ENCODE assay signal across 10 cellular contexts in the genomic region with DNA sequence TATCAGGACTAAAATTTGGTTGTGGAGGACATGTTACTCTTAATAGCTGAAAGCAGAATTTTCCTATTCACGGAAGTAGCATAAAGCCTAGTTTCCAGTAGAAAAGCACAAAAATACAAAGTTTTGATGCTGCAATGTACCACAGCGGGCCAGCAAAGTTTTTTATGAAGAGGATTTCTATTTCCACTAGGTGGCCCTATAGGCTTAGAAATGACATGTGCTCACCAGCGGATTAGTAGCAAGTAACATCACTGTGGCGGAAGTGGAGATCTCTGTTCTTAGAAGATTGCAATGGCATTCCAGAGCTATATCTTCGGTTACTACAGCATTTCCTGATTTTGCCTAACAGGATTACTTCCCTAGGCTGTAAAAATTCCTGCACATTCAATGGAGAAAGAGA.
DNase-seq lines count a peak whose midpoint lies in the region; ATAC-seq and TF ChIP-seq lines count a peak whose summit lies in the region.
"Had no signal": no experiment of that assay in that cellular context is flagged by ENCODE, and none has a peak within 500 bp of the region (broad histone marks: within the 10 kb centered on the region; RNA-seq: fewer than 3 reads in every experiment).

No MANE protein-coding gene starts in this region.

- ATAC-seq in aorta (ENCODE audit: low FRiP score) = no peak
- ATAC-seq: CD8-positive, alpha-beta T cell had no signal

- no peaks in the 10 kb centered on the region for H3F3A ChIP-seq in GM23248 (ENCODE audit: insufficient read depth)

- in situ Hi-C loops in GM23248 (cut with MboI) = no loop called here

- no peaks in the 10 kb centered on the region for H3K36me3 ChIP-seq in GM23248 (ENCODE audit: low read depth)
- no peaks in the 10 kb centered on the region for H3K36me3 ChIP-seq in SJCRH30
- H3K36me3 ChIP-seq in aorta (ENCODE audit: control insufficient read depth in 1 of 2, insufficient read depth in 2 of 2, low read length in 1 of 2) = no peaks in the 10 kb centered on the region

- H3K9ac ChIP-seq in GM23248 = no peak overlapping the region

- H3K27me3 ChIP-seq in GM23248 (replicated peaks; ENCODE audit: insufficient read depth) (no peaks in the 10 kb centered on the region), SJCRH30 (no peaks in the 10 kb centered on the region), aorta (ENCODE audit: control insufficient read depth in 1 of 2, insufficient read depth in 2 of 2, low read length in 1 of 2) (no peaks in the 10 kb centered on the region)

- H3K27ac ChIP-seq in GM23248 (no peak overlapping the region), SJCRH30 (no peak overlapping the region), aorta (ENCODE audit: low read depth in 1 of 2, low read length in 2 of 2) (no peak overlapping the region)

- H3K4me1 ChIP-seq in GM23248 (ENCODE audit: insufficient read depth) = no peaks in the 10 kb centered on the region
- no peaks in the 10 kb centered on the region for H3K4me1 ChIP-seq in SJCRH30
- H3K4me1 ChIP-seq in aorta (ENCODE audit: control insufficient read depth in 1 of 2, insufficient read depth in 2 of 2, low read length in 2 of 2) = no peaks in the 10 kb centered on the region

- DNase-seq in GM23248 (peak; percentile 1), LNCaP clone FGC (ENCODE audit: low read depth) (peak; percentile 14), SJCRH30 (peak; percentile 24 to 70), iris pigment epithelial cell (ENCODE audit: low read depth) (peak; percentile 23), T-helper 1 cell (no peak), SK-N-DZ (ENCODE audit: low spot score) (no peak), aorta (no peak), COR-L47 (lab: John Stamatoyannopoulos, UW) (no peak)
- DNase-seq: activated naive CD8-positive, alpha-beta T cell treated with anti-CD3 and anti-CD28 coated beads for 36 hours; CD8-positive, alpha-beta T cell had no signal

- H3K4me3 ChIP-seq in GM23248 (no peak overlapping the region), LNCaP clone FGC (ENCODE audit: low read depth, low read length) (no peak overlapping the region), SJCRH30 (no peak overlapping the region), aorta (ENCODE audit: low read length in 2 of 2) (no peak overlapping the region)

- no peaks in the 10 kb centered on the region for H3K79me2 ChIP-seq in GM23248 (ENCODE audit: insufficient read depth)

- no peaks in the 10 kb centered on the region for H4K20me1 ChIP-seq in GM23248 (ENCODE audit: insufficient read depth)

- WGBS in GM23248 (ENCODE audit: low coverage in 1 of 2, low lambda C conversion rate in 2 of 2, missing lambda C conversion rate in 2 of 2), 2 experiments = 45% methylated on average over 5 of the region's 5 CpGs
- WGBS in aorta, 2 donors = 88% methylated on average over 5 of the region's 5 CpGs

- H2AFZ ChIP-seq in GM23248 = no peak overlapping the region

- no peak overlapping the region for H3K4me2 ChIP-seq in GM23248 (ENCODE audit: unreplicated experiment)

- intact Hi-C loops in aorta (cut with DNase I) = no loop called here

- peak; percentile 46 for TF ChIP-seq CTCF in LNCaP clone FGC (IDR thresholded peaks at IDR 0.05; ENCODE audit: control insufficient read depth, extremely low read depth, insufficient read depth)

- no peaks in the 10 kb centered on the region for H3K9me2 ChIP-seq in GM23248 (ENCODE audit: insufficient read depth)

- H3K9me3 ChIP-seq in GM23248 (ENCODE audit: low read depth) (no peaks in the 10 kb centered on the region), SJCRH30 (replicated peaks) (no peaks in the 10 kb centered on the region), aorta (ENCODE audit: control insufficient read depth, low read length) (peaks cover 6% of the 10 kb centered on the region)

Comparison
In these comparisons a context has a peak if more than half of its experiments do, and no peak if none do; other contexts are left out.
1. DNase-seq: peak in GM23248 (single experiment), LNCaP clone FGC (single experiment), SJCRH30 (2 of 2) and iris pigment epithelial cell (single experiment); none in T-helper 1 cell (0 of 5), SK-N-DZ (single experiment), aorta (0 of 2) and COR-L47 (single experiment).